Comparison of ENCODE assay signal across 26 cellular contexts in genomic region chr4:163534056-163534455, GRCh38.
"Had no signal": no experiment of that assay in that cellular context is flagged by ENCODE, and none has a peak within 500 bp of the region (broad histone marks: within the 10 kb centered on the region; RNA-seq: fewer than 3 reads in every experiment).

No MANE protein-coding gene starts in this region.

- H3K27me3 Mint-ChIP-seq: effector memory CD8-positive, alpha-beta T cell; naive thymus-derived CD4-positive, alpha-beta T cell; progenitor cell of endocrine pancreas; stimulated activated memory B cell treated with anti-CD40 and anti-IgM and Interleukin-4, amounts not matched to agents 10 μg/mL and 1 μg/mL and 100 μg/mL, for 72 hours; stimulated activated naive CD8-positive, alpha-beta T cell treated with anti-CD3 and anti-CD28 coated beads, Interleukin-15, Interleukin-2, amounts not matched to agents 100 ng/mL and 50 ng/mL, for 24 hours had no signal

- H3K4me3 Mint-ChIP-seq: effector memory CD8-positive, alpha-beta T cell; naive thymus-derived CD4-positive, alpha-beta T cell; nephron; neural progenitor cell; stimulated activated memory B cell treated with anti-CD40 and anti-IgM and Interleukin-4, amounts not matched to agents 10 μg/mL and 1 μg/mL and 100 μg/mL, for 72 hours; stimulated activated naive CD8-positive, alpha-beta T cell treated with anti-CD3 and anti-CD28 coated beads, Interleukin-15, Interleukin-2, amounts not matched to agents 100 ng/mL and 50 ng/mL, for 24 hours had no signal

- DNase-seq: cortex of kidney; effector memory CD8-positive, alpha-beta T cell; erythroblast; esophagus squamous epithelium; foreskin melanocyte; glutamatergic neuron; heart right ventricle; hippocampal formation; left cardiac atrium; left lung; mammary epithelial cell; mesendoderm; midbrain; naive thymus-derived CD4-positive, alpha-beta T cell; sigmoid colon; stimulated activated CD4-positive, alpha-beta T cell treated with anti-CD3 and anti-CD28 coated beads, Interleukin-2, amount 100 ng/mL, for 24 hours; stimulated activated CD4-positive, alpha-beta T cell treated with anti-CD3 and anti-CD28 coated beads, Interleukin-4, amount 100 ng/mL, for 4 hours; upper lobe of left lung had no signal

- ATAC-seq: effector memory CD8-positive, alpha-beta T cell; heart right ventricle; left cardiac atrium; left lung; naive thymus-derived CD4-positive, alpha-beta T cell; stimulated activated memory B cell treated with anti-CD40 and anti-IgM and Interleukin-4, amounts not matched to agents 10 μg/mL and 1 μg/mL and 100 μg/mL, for 72 hours had no signal

- H3K9me3 Mint-ChIP-seq: effector memory CD8-positive, alpha-beta T cell; naive thymus-derived CD4-positive, alpha-beta T cell; nephron; neural progenitor cell; stimulated activated memory B cell treated with anti-CD40 and anti-IgM and Interleukin-4, amounts not matched to agents 10 μg/mL and 1 μg/mL and 100 μg/mL, for 72 hours; stimulated activated naive CD8-positive, alpha-beta T cell treated with anti-CD3 and anti-CD28 coated beads, Interleukin-15, Interleukin-2, amounts not matched to agents 100 ng/mL and 50 ng/mL, for 24 hours had no signal

- H3K4me1 Mint-ChIP-seq: naive thymus-derived CD4-positive, alpha-beta T cell; neural progenitor cell had no signal

- FAIRE-seq: endometrium, islet of Langerhans, urothelium cell line had no signal

- H3K27ac Mint-ChIP-seq: effector memory CD8-positive, alpha-beta T cell; naive thymus-derived CD4-positive, alpha-beta T cell; nephron; neural progenitor cell; progenitor cell of endocrine pancreas; stimulated activated memory B cell treated with anti-CD40 and anti-IgM and Interleukin-4, amounts not matched to agents 10 μg/mL and 1 μg/mL and 100 μg/mL, for 72 hours; stimulated activated naive CD8-positive, alpha-beta T cell treated with anti-CD3 and anti-CD28 coated beads, Interleukin-15, Interleukin-2, amounts not matched to agents 100 ng/mL and 50 ng/mL, for 24 hours had no signal
